Comparison of ENCODE assay signal across 14 cellular contexts in genomic region chr7:7707756-7708310, GRCh38. TPM values are rescaled to one million over a fixed set of nuclear protein-coding genes. Genes with fewer than 3 reads are reported as not detected.
DNase-seq lines count a peak whose midpoint lies in the region; ATAC-seq and TF ChIP-seq lines count a peak whose summit lies in the region.
"Had no signal": no experiment of that assay in that cellular context is flagged by ENCODE, and none has a peak within 500 bp of the region (broad histone marks: within the 10 kb centered on the region; RNA-seq: fewer than 3 reads in every experiment).

No MANE protein-coding gene starts in this region.

- no peak overlapping the region for H2AFZ ChIP-seq in mammary epithelial cell (ENCODE audit: low read depth, low read length)

- BruUV-seq in mammary epithelial cell (replicated peaks; lab: Mats Ljungman, UMichigan) = no TSS peak

- WGBS in mammary epithelial cell (ENCODE audit: low coverage, missing lambda C conversion rate) = 71% methylated on average over 5 of the region's 5 CpGs

- H3K4me1 Mint-ChIP-seq in WTC11 = peaks cover 42% of the 10 kb centered on the region
- peaks cover 4% of the 10 kb centered on the region for H3K4me1 Mint-ChIP-seq in activated CD8-positive, alpha-beta memory T cell treated with anti-CD3 and anti-CD28 coated beads, Interleukin-2, amount 10 ng/mL, durations not matched to agents 7 days and 5 days

- TF ChIP-seq CTCF in mammary epithelial cell (conservative IDR thresholded peaks at IDR 0.05 in 1 of 2, IDR thresholded peaks at IDR 0.05 in 1 of 2; ENCODE audit: extremely low read depth in 1 of 2, insufficient read depth in 1 of 2, low read depth in 1 of 2, low read length in 2 of 2) (no peak), breast epithelium (IDR thresholded peaks at IDR 0.05) (no peak), WTC11 (IDR thresholded peaks at IDR 0.05) (no peak)

- no peaks in the 10 kb centered on the region for H3K36me3 Mint-ChIP-seq in WTC11
- peaks cover 2% of the 10 kb centered on the region for H3K36me3 Mint-ChIP-seq in activated CD8-positive, alpha-beta memory T cell treated with anti-CD3 and anti-CD28 coated beads, Interleukin-2, amount 10 ng/mL, durations not matched to agents 7 days and 5 days
- H3K36me3 Mint-ChIP-seq: type B pancreatic cell had no signal

- CTCF ChIA-PET in mammary epithelial cell (lab: Charles Lee; ENCODE audit: low non-redundant PET) (no interaction called here), WTC11 (lab: Charles Lee) (interaction anchor here (1.0 to 2.1 kb wide), 2 partner anchors 26 to 482 kb away, joined by 3 to 6 read pairs; no protein-coding TSS in a partner anchor), HEK293T (lab: Yijun Ruan, JAX) (interaction anchor here (0.6 kb wide), 2 partner anchors 9 to 84 kb away, joined by 3 to 7 read pairs; no protein-coding TSS in a partner anchor)
- CTCF ChIA-PET in activated CD8-positive, alpha-beta memory T cell treated with anti-CD3 and anti-CD28 coated beads, Interleukin-2, amount 10 ng/mL, durations not matched to agents 7 days and 5 days (lab: Charles Lee) = no interaction called here

- no peak overlapping the region for H3K4me2 ChIP-seq in mammary epithelial cell (ENCODE audit: insufficient read depth, low read depth, low read length)

- peaks cover 3% of the 10 kb centered on the region for H3K79me2 ChIP-seq in mammary epithelial cell (ENCODE audit: insufficient read depth, low read length)

- H3K36me3 ChIP-seq in mammary epithelial cell (ENCODE audit: insufficient read depth, low read length) (no peaks in the 10 kb centered on the region), breast epithelium (no peaks in the 10 kb centered on the region), iPS-18a (ENCODE audit: control insufficient read depth, low read depth, low read length) (no peaks in the 10 kb centered on the region)
- no peaks in the 10 kb centered on the region for H3K36me3 ChIP-seq in effector memory CD4-positive, alpha-beta T cell (ENCODE audit: control insufficient read depth, insufficient read depth, low read length)
- H3K36me3 ChIP-seq: spleen had no signal

- intact Hi-C loops in mammary epithelial cell (cut with micrococcal nuclease) = no loop called here
- intact Hi-C loops in breast epithelium (cut with DNase I; ENCODE audit: low total_unique reads) = no loop called here

- no peaks in the 10 kb centered on the region for H3K27me3 Mint-ChIP-seq in WTC11 (ENCODE audit: low read depth)
- H3K27me3 Mint-ChIP-seq in activated CD8-positive, alpha-beta memory T cell treated with anti-CD3 and anti-CD28 coated beads, Interleukin-2, amount 10 ng/mL, durations not matched to agents 7 days and 5 days = no peaks in the 10 kb centered on the region
- H3K27me3 Mint-ChIP-seq: type B pancreatic cell had no signal

- H3K9me3 ChIP-seq in mammary epithelial cell (replicated peaks; ENCODE audit: insufficient read depth, low read length) (no peaks in the 10 kb centered on the region), breast epithelium (no peaks in the 10 kb centered on the region), iPS-18a (ENCODE audit: control insufficient read depth, low read depth, low read length) (no peaks in the 10 kb centered on the region)
- no peaks in the 10 kb centered on the region for H3K9me3 ChIP-seq in effector memory CD4-positive, alpha-beta T cell (ENCODE audit: control insufficient read depth, low read length)
- H3K9me3 ChIP-seq: spleen had no signal

- H3K4me3 Mint-ChIP-seq in WTC11 = peak overlapping the region; percentile 5
- no peak overlapping the region for H3K4me3 Mint-ChIP-seq in activated CD8-positive, alpha-beta memory T cell treated with anti-CD3 and anti-CD28 coated beads, Interleukin-2, amount 10 ng/mL, durations not matched to agents 7 days and 5 days
- H3K4me3 Mint-ChIP-seq: activated T-helper 1 cell treated with anti-CD3 and anti-CD28 coated beads, Interleukin-12 subunit alpha, Interleukin-12 subunit beta, Interleukin-2, Interleukin-4 antibody, amounts not matched to agents 30 ng/mL and 10 ng/mL and 1 ng/mL, durations not matched to agents 14 hours and 24 hours and 36 hours; neural crest cell; type B pancreatic cell had no signal

- H3K4me3 ChIP-seq in mammary epithelial cell (replicated peaks in 1 of 3; ENCODE audit: insufficient read depth in 1 of 3, low read depth in 2 of 3, low read length in 3 of 3) = no peak overlapping the region
- no peak overlapping the region for H3K4me3 ChIP-seq in breast epithelium
- H3K4me3 ChIP-seq in iPS-18a (ENCODE audit: low read length) = peak overlapping the region; percentile 28
- H3K4me3 ChIP-seq in effector memory CD4-positive, alpha-beta T cell (ENCODE audit: insufficient read depth, low read depth, low read length, poor library complexity, severe bottlenecking) = no peak overlapping the region
- H3K4me3 ChIP-seq: spleen had no signal

- no peak overlapping the region for H3K9ac ChIP-seq in mammary epithelial cell (ENCODE audit: insufficient read depth, low read length)
- H3K9ac ChIP-seq in iPS-18a (ENCODE audit: low read length) = no peak overlapping the region

- DNase-seq in mammary epithelial cell = peak; percentile 8
- DNase-seq in breast epithelium (ENCODE audit: low spot score in 2 of 2) = no peak
- DNase-seq in WTC11 (ENCODE audit: low spot score) = no peak
- DNase-seq in effector memory CD4-positive, alpha-beta T cell = no peak
- DNase-seq in HEK293T (ENCODE audit: extremely low spot score) = no peak
- no peak for DNase-seq in activated CD8-positive, alpha-beta memory T cell treated with anti-CD3 and anti-CD28 coated beads, Interleukin-2, amount 10 ng/mL, durations not matched to agents 7 days and 5 days
- DNase-seq: activated CD4-positive, CD25-positive, alpha-beta regulatory T cell treated with anti-CD3 and anti-CD28 coated beads, Interleukin-2, amount 50 U/mL, for 72 hours; Kasumi-1; spleen had no signal

- H4K20me1 ChIP-seq in mammary epithelial cell (ENCODE audit: insufficient read depth, low read length) = no peaks in the 10 kb centered on the region

- no peak overlapping the region for H3K27ac ChIP-seq in mammary epithelial cell (ENCODE audit: insufficient read depth, low read depth, low read length)
- H3K27ac ChIP-seq in breast epithelium = no peak overlapping the region
- H3K27ac ChIP-seq in iPS-18a (ENCODE audit: low read length) = peak overlapping the region; percentile 27
- H3K27ac ChIP-seq in effector memory CD4-positive, alpha-beta T cell (ENCODE audit: insufficient read depth, low read length, poor library complexity, severe bottlenecking) = no peak overlapping the region
- H3K27ac ChIP-seq: spleen had no signal

- in situ Hi-C loops in mammary epithelial cell (cut with MboI; ENCODE audit: low sequenced_read_pairs in 2 of 2) = no loop called here

- no peaks in the 10 kb centered on the region for H3K9me3 Mint-ChIP-seq in WTC11
- H3K9me3 Mint-ChIP-seq in activated CD8-positive, alpha-beta memory T cell treated with anti-CD3 and anti-CD28 coated beads, Interleukin-2, amount 10 ng/mL, durations not matched to agents 7 days and 5 days (ENCODE audit: low read depth) = no peaks in the 10 kb centered on the region
- H3K9me3 Mint-ChIP-seq: activated T-helper 1 cell treated with anti-CD3 and anti-CD28 coated beads, Interleukin-12 subunit alpha, Interleukin-12 subunit beta, Interleukin-2, Interleukin-4 antibody, amounts not matched to agents 30 ng/mL and 10 ng/mL and 1 ng/mL, durations not matched to agents 14 hours and 24 hours and 36 hours; neural crest cell; type B pancreatic cell had no signal

- dilution Hi-C loops in mammary epithelial cell (cut with HindIII; ENCODE audit: low sequenced_read_pairs) = no loop called here

- H3K27me3 ChIP-seq in mammary epithelial cell (ENCODE audit: insufficient read depth, low read length) = no peaks in the 10 kb centered on the region
- H3K27me3 ChIP-seq in breast epithelium = no peaks in the 10 kb centered on the region
- H3K27me3 ChIP-seq in iPS-18a (ENCODE audit: control insufficient read depth, insufficient read depth, low read length) = no peaks in the 10 kb centered on the region
- H3K27me3 ChIP-seq in effector memory CD4-positive, alpha-beta T cell (replicated peaks; ENCODE audit: control insufficient read depth, insufficient read depth, low read length, poor library complexity, severe bottlenecking) = no peaks in the 10 kb centered on the region
- H3K27me3 ChIP-seq: spleen had no signal

- peak; percentile 37 for ATAC-seq in WTC11
- no peak for ATAC-seq in HG03095 (IDR thresholded peaks at IDR 0.05; ENCODE audit: unreplicated experiment)
- no peak for ATAC-seq in activated CD8-positive, alpha-beta memory T cell treated with anti-CD3 and anti-CD28 coated beads, Interleukin-2, amount 10 ng/mL, durations not matched to agents 7 days and 5 days

- POLR2A ChIA-PET in WTC11 (lab: Charles Lee) (no interaction called here), HEK293T (lab: Yijun Ruan, JAX) (no interaction called here)

- H3K4me1 ChIP-seq in mammary epithelial cell (ENCODE audit: insufficient read depth, low read length) (peaks cover 21% of the 10 kb centered on the region), breast epithelium (peaks cover 0 to 9% of the 10 kb centered on the region in 2 donors), iPS-18a (ENCODE audit: control insufficient read depth, low read depth, low read length) (peaks cover 35% of the 10 kb centered on the region)
- H3K4me1 ChIP-seq in effector memory CD4-positive, alpha-beta T cell (ENCODE audit: control insufficient read depth, insufficient read depth, low read length, poor library complexity, severe bottlenecking) = no peaks in the 10 kb centered on the region

- peak overlapping the region; percentile 32 for H3K27ac Mint-ChIP-seq in WTC11
- H3K27ac Mint-ChIP-seq in activated CD8-positive, alpha-beta memory T cell treated with anti-CD3 and anti-CD28 coated beads, Interleukin-2, amount 10 ng/mL, durations not matched to agents 7 days and 5 days = no peak overlapping the region
- H3K27ac Mint-ChIP-seq: activated T-helper 1 cell treated with anti-CD3 and anti-CD28 coated beads, Interleukin-12 subunit alpha, Interleukin-12 subunit beta, Interleukin-2, Interleukin-4 antibody, amounts not matched to agents 30 ng/mL and 10 ng/mL and 1 ng/mL, durations not matched to agents 14 hours and 24 hours and 36 hours; type B pancreatic cell had no signal

- no peak for TF ChIP-seq POLR2A in breast epithelium (IDR thresholded peaks at IDR 0.05)

TF ChIP-seq in WTC11, 78 proteins besides CTCF, POLR2A, EP300 and RAD21 (continues in another document):
- no peak for TF ChIP-seq JUN (CRISPR knock-in tag; IDR thresholded peaks at IDR 0.05)
- TF ChIP-seq ZNF671 (CRISPR knock-in tag; IDR thresholded peaks at IDR 0.05) = no peak
- TF ChIP-seq NR2C2 (CRISPR knock-in tag; IDR thresholded peaks at IDR 0.05) = no peak

TF ChIP-seq in HEK293T, 16 proteins besides CTCF, POLR2A, EP300 and RAD21 (continues in another document):
- TF ChIP-seq ZNF384 (IDR thresholded peaks at IDR 0.05) (no peak), BHLHE40 (IDR thresholded peaks at IDR 0.05; ENCODE audit: borderline replicate concordance) (no peak), FOXK2 (IDR thresholded peaks at IDR 0.05) (no peak)

RNA-seq across cellular contexts. Expression of gene RPA3, which starts 10.6 kb away (rescaled TPM):
- total RNA-seq in mammary epithelial cell (10 to 100 TPM; 14.3 to 47.9 TPM), breast epithelium (10 to 100 TPM; 18.7 to 24.6 (median 22.3) TPM), WTC11 (2021) (97.8 to 119 TPM (median 110 TPM) in 3 replicates)
- 40.1 TPM for polyA plus RNA-seq in mammary epithelial cell
- 14.2 TPM for polyA minus RNA-seq in mammary epithelial cell
- total RNA-seq in activated CD8-positive, alpha-beta memory T cell treated with anti-CD3 and anti-CD28 coated beads, Interleukin-2, amount 10 ng/mL, durations not matched to agents 7 days and 5 days = 100 to 1,000 TPM; 111 to 126 TPM

Comparison
In these comparisons a context has a peak if more than half of its experiments do, and no peak if none do; other contexts are left out.
1. CTCF ChIA-PET loops: an anchor here in WTC11 (1.0 to 2.1 kb wide) and HEK293T (0.6 kb wide); none called in mammary epithelial cell and activated CD8-positive, alpha-beta memory T cell treated with anti-CD3 and anti-CD28 coated beads, Interleukin-2, amount 10 ng/mL, durations not matched to agents 7 days and 5 days.